ENCODE assay signal across 1 cellular context in the genomic region with DNA sequence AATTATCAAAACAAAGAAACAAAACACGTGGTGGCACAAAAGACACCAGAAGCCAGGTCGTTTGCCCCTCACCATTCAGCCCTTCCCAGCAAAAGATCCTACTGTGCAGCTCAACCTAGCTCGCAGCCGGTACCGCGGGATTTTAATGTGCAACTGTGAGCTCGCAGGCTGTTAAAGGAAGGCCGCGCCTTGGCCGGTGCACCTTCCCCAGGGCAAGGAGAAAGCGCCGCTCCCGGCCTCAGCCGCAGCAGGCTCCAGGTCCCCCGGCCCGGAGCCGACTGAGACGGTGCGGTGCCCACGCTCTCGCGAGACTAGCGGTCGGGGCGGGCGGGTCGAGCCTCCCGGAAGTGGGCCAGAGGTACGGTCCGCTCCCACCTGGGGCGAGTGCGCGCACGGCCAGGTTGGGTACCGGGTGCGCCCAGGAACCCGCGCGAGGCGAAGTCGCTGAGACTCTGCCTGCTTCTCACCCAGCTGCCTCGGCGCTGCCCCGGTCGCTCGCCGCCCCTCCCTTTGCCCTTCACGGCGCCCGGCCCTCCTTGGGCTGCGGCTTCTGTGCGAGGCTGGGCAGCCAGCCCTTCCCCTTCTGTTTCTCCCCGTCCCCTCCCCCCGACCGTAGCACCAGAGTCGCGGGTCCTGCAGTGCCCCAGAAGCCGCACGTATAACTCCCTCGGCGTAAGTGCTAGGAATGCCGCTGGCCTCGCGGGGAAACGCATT.
TF ChIP-seq lines count a peak whose summit lies in the region.

A gene (plus strand): TSS at position 618 of the 714 bp plus-strand sequence. CDS start 682 bp downstream, outside the sequence.

TF ChIP-seq in K562, 482 proteins besides CTCF, POLR2A, EP300 and RAD21 (continued from another document and continues in another):
- TF ChIP-seq, protein P1, sequence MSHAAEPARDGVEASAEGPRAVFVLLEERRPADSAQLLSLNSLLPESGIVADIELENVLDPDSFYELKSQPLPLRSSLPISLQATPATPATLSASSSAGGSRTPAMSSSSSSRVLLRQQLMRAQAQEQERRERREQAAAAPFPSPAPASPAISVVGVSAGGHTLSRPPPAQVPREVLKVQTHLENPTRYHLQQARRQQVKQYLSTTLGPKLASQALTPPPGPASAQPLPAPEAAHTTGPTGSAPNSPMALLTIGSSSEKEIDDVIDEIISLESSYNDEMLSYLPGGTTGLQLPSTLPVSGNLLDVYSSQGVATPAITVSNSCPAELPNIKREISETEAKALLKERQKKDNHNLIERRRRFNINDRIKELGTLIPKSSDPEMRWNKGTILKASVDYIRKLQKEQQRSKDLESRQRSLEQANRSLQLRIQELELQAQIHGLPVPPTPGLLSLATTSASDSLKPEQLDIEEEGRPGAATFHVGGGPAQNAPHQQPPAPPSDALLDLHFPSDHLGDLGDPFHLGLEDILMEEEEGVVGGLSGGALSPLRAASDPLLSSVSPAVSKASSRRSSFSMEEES (CRISPR knock-in tag; IDR thresholded peaks at IDR 0.05), result no peak
- no peak for TF ChIP-seq ZNF134 (CRISPR knock-in tag; conservative IDR thresholded peaks at IDR 0.05)
- peak; percentile 90 for TF ChIP-seq HNRNPL (IDR thresholded peaks at IDR 0.05; ENCODE audit: low read depth, low read length)
- 0 out of 2 replicates have a peak, but pooled peaks have one; percentile 7 for TF ChIP-seq SMARCA4 (IDR thresholded peaks at IDR 0.05)
- no peak for TF ChIP-seq NEUROD1 (IDR thresholded peaks at IDR 0.05; ENCODE audit: borderline replicate concordance, low read depth, low read length, partially characterized antibody)
- no peak for TF ChIP-seq ZBED1 (IDR thresholded peaks at IDR 0.05)
- no peak for TF ChIP-seq SREBF1 (IDR thresholded peaks at IDR 0.05; ENCODE audit: borderline replicate concordance, low read depth, low read length)
- TF ChIP-seq LCOR (CRISPR knock-in tag; IDR thresholded peaks at IDR 0.05), result peak; percentile 75
- peak; percentile 100 for TF ChIP-seq RBBP5 (IDR thresholded peaks at IDR 0.05; ENCODE audit: borderline replicate concordance, insufficient read depth, low read length, poor library complexity, severe bottlenecking)
- TF ChIP-seq SIN3A (IDR thresholded peaks at IDR 0.05; ENCODE audit: borderline replicate concordance in 2 of 2, control insufficient read depth in 1 of 2, low read depth in 2 of 2, low read length in 2 of 2), result peak; percentile 64 to 69; a peak in 3 of 4 replicates
- TF ChIP-seq TBL1XR1 (IDR thresholded peaks at IDR 0.05; ENCODE audit: low read length in 2 of 2), result no peak
- no peak for TF ChIP-seq ZNF668 (CRISPR knock-in tag; IDR thresholded peaks at IDR 0.05)
- TF ChIP-seq PML (IDR thresholded peaks at IDR 0.05; ENCODE audit: low read length), result peak; percentile 69
- TF ChIP-seq, protein P2, sequence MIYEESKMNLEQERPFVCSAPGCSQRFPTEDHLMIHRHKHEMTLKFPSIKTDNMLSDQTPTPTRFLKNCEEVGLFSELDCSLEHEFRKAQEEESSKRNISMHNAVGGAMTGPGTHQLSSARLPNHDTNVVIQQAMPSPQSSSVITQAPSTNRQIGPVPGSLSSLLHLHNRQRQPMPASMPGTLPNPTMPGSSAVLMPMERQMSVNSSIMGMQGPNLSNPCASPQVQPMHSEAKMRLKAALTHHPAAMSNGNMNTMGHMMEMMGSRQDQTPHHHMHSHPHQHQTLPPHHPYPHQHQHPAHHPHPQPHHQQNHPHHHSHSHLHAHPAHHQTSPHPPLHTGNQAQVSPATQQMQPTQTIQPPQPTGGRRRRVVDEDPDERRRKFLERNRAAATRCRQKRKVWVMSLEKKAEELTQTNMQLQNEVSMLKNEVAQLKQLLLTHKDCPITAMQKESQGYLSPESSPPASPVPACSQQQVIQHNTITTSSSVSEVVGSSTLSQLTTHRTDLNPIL (CRISPR knock-in tag; IDR thresholded peaks at IDR 0.05), result no peak
- TF ChIP-seq, protein P3, sequence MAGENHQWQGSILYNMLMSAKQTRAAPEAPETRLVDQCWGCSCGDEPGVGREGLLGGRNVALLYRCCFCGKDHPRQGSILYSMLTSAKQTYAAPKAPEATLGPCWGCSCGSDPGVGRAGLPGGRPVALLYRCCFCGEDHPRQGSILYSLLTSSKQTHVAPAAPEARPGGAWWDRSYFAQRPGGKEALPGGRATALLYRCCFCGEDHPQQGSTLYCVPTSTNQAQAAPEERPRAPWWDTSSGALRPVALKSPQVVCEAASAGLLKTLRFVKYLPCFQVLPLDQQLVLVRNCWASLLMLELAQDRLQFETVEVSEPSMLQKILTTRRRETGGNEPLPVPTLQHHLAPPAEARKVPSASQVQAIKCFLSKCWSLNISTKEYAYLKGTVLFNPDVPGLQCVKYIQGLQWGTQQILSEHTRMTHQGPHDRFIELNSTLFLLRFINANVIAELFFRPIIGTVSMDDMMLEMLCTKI (IDR thresholded peaks at IDR 0.05; ENCODE audit: partially characterized antibody), result no peak
- peak in 1 of 2 experiments; percentile 70; a peak in 1 of 4 replicates for TF ChIP-seq RCOR1 (IDR thresholded peaks at IDR 0.05; ENCODE audit: borderline replicate concordance in 1 of 2, low read depth in 2 of 2, low read length in 2 of 2)
- no peak for TF ChIP-seq ZNF316 (IDR thresholded peaks at IDR 0.05)
- TF ChIP-seq ZNF583 (CRISPR knock-in tag; IDR thresholded peaks at IDR 0.05), result no peak
- peak; percentile 19; the same call in 1 of the 2 replicates for TF ChIP-seq CEBPG (CRISPR knock-in tag; IDR thresholded peaks at IDR 0.05)
- TF ChIP-seq CEBPG (tag; conservative IDR thresholded peaks at IDR 0.05 in 1 of 2, IDR thresholded peaks at IDR 0.05 in 1 of 2), result no peak
- TF ChIP-seq GABPA (tag; conservative IDR thresholded peaks at IDR 0.05; ENCODE audit: low read depth), result peak; percentile 85
- TF ChIP-seq HDAC8 (tag; IDR thresholded peaks at IDR 0.05), result no peak
- TF ChIP-seq TSC22D4 (tag; IDR thresholded peaks at IDR 0.05), result no peak
- TF ChIP-seq, protein P4, sequence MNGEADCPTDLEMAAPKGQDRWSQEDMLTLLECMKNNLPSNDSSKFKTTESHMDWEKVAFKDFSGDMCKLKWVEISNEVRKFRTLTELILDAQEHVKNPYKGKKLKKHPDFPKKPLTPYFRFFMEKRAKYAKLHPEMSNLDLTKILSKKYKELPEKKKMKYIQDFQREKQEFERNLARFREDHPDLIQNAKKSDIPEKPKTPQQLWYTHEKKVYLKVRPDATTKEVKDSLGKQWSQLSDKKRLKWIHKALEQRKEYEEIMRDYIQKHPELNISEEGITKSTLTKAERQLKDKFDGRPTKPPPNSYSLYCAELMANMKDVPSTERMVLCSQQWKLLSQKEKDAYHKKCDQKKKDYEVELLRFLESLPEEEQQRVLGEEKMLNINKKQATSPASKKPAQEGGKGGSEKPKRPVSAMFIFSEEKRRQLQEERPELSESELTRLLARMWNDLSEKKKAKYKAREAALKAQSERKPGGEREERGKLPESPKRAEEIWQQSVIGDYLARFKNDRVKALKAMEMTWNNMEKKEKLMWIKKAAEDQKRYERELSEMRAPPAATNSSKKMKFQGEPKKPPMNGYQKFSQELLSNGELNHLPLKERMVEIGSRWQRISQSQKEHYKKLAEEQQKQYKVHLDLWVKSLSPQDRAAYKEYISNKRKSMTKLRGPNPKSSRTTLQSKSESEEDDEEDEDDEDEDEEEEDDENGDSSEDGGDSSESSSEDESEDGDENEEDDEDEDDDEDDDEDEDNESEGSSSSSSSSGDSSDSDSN (IDR thresholded peaks at IDR 0.05; ENCODE audit: borderline replicate concordance in 1 of 2, low read depth in 2 of 2, low read length in 2 of 2), result peak; percentile 64 to 78; a peak in 2 of 4 replicates
- no peak for TF ChIP-seq IRF2 (CRISPR knock-in tag; IDR thresholded peaks at IDR 0.05)
- TF ChIP-seq PTRF (tag; IDR thresholded peaks at IDR 0.05), result no peak
- TF ChIP-seq, protein P5, sequence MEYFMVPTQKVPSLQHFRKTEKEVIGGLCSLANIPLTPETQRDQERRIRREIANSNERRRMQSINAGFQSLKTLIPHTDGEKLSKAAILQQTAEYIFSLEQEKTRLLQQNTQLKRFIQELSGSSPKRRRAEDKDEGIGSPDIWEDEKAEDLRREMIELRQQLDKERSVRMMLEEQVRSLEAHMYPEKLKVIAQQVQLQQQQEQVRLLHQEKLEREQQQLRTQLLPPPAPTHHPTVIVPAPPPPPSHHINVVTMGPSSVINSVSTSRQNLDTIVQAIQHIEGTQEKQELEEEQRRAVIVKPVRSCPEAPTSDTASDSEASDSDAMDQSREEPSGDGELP (CRISPR knock-in tag; IDR thresholded peaks at IDR 0.05; ENCODE audit: borderline replicate concordance), result peak; percentile 85
- no peak for TF ChIP-seq ZNF696 (CRISPR knock-in tag; conservative IDR thresholded peaks at IDR 0.05)
- TF ChIP-seq SP2 (IDR thresholded peaks at IDR 0.05; ENCODE audit: extremely low read depth, low read depth, low read length, poor library complexity, severe bottlenecking), result no peak
- TF ChIP-seq, protein P6, sequence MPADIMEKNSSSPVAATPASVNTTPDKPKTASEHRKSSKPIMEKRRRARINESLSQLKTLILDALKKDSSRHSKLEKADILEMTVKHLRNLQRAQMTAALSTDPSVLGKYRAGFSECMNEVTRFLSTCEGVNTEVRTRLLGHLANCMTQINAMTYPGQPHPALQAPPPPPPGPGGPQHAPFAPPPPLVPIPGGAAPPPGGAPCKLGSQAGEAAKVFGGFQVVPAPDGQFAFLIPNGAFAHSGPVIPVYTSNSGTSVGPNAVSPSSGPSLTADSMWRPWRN (IDR thresholded peaks at IDR 0.05; ENCODE audit: low read depth), result no peak
- no peak for TF ChIP-seq ZNF561 (CRISPR knock-in tag; conservative IDR thresholded peaks at IDR 0.05)
- TF ChIP-seq CBX1 (IDR thresholded peaks at IDR 0.05; ENCODE audit: low read depth), result peak; percentile 93
- no peak for TF ChIP-seq ZNF217 (CRISPR knock-in tag; IDR thresholded peaks at IDR 0.05)
- TF ChIP-seq ZNF830 (CRISPR knock-in tag; IDR thresholded peaks at IDR 0.05), result no peak
- TF ChIP-seq, protein P7, sequence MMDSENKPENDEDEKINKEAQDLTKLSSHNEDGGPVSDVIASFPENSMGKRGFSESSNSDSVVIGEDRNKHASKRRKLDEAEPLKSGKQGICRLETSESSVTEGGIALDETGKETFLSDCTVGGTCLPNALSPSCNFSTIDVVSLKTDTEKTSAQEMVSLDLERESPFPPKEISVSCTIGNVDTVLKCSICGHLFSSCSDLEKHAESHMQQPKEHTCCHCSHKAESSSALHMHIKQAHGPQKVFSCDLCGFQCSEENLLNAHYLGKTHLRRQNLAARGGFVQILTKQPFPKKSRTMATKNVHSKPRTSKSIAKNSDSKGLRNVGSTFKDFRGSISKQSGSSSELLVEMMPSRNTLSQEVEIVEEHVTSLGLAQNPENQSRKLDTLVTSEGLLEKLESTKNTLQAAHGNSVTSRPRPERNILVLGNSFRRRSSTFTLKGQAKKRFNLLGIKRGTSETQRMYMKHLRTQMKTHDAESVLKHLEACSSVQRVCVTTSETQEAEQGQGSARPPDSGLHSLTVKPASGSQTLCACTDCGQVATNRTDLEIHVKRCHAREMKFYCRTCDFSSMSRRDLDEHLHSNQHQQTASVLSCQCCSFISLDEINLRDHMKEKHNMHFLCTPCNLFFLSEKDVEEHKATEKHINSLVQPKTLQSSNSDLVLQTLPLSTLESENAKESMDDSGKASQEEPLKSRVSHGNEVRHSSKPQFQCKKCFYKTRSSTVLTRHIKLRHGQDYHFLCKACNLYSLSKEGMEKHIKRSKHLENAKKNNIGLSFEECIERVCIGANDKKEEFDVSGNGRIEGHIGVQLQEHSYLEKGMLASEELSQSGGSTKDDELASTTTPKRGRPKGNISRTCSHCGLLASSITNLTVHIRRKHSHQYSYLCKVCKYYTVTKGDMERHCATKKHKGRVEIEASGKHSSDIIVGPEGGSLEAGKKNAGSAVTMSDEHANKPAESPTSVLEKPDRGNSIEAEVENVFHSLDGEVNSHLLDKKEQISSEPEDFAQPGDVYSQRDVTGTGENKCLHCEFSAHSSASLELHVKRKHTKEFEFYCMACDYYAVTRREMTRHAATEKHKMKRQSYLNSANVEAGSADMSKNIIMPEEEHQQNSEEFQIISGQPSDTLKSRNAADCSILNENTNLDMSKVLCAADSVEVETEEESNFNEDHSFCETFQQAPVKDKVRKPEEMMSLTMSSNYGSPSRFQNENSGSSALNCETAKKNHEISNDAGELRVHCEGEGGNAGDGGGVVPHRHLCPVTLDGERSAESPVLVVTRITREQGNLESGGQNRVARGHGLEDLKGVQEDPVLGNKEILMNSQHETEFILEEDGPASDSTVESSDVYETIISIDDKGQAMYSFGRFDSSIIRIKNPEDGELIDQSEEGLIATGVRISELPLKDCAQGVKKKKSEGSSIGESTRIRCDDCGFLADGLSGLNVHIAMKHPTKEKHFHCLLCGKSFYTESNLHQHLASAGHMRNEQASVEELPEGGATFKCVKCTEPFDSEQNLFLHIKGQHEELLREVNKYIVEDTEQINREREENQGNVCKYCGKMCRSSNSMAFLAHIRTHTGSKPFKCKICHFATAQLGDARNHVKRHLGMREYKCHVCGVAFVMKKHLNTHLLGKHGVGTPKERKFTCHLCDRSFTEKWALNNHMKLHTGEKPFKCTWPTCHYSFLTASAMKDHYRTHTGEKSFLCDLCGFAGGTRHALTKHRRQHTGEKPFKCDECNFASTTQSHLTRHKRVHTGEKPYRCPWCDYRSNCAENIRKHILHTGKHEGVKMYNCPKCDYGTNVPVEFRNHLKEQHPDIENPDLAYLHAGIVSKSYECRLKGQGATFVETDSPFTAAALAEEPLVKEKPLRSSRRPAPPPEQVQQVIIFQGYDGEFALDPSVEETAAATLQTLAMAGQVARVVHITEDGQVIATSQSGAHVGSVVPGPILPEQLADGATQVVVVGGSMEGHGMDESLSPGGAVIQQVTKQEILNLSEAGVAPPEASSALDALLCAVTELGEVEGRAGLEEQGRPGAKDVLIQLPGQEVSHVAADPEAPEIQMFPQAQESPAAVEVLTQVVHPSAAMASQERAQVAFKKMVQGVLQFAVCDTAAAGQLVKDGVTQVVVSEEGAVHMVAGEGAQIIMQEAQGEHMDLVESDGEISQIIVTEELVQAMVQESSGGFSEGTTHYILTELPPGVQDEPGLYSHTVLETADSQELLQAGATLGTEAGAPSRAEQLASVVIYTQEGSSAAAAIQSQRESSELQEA (IDR thresholded peaks at IDR 0.05; ENCODE audit: low read depth), result no peak
- TF ChIP-seq CHD2 (IDR thresholded peaks at IDR 0.05; ENCODE audit: low read depth, low read length), result peak; percentile 98
- TF ChIP-seq STAT5B (CRISPR knock-in tag; IDR thresholded peaks at IDR 0.05), result no peak
- no peak for TF ChIP-seq FOS (IDR thresholded peaks at IDR 0.05; ENCODE audit: extremely low read depth, insufficient read length)
- TF ChIP-seq SUPT5H (IDR thresholded peaks at IDR 0.05), result peak; percentile 91
- TF ChIP-seq SAP30 (IDR thresholded peaks at IDR 0.05; ENCODE audit: borderline replicate concordance, insufficient read depth, low read depth, low read length, poor library complexity, severe bottlenecking), result peak; percentile 71
- TF ChIP-seq CBX5 (IDR thresholded peaks at IDR 0.05; ENCODE audit: borderline replicate concordance, low read depth), result 0 out of 2 replicates have a peak, but pooled peaks have one; percentile 30
- no peak for TF ChIP-seq ZNF124 (CRISPR knock-in tag; IDR thresholded peaks at IDR 0.05)
- TF ChIP-seq BRF1 (IDR thresholded peaks at IDR 0.05; ENCODE audit: borderline replicate concordance, extremely low read depth, insufficient read length), result no peak
- no peak for TF ChIP-seq MEF2D (tag; conservative IDR thresholded peaks at IDR 0.05; ENCODE audit: low read depth)
- TF ChIP-seq BDP1 (IDR thresholded peaks at IDR 0.05; ENCODE audit: insufficient read depth, insufficient read length), result no peak
- TF ChIP-seq MAFF (IDR thresholded peaks at IDR 0.05; ENCODE audit: low read length), result no peak
- no peak for TF ChIP-seq PHB2 (IDR thresholded peaks at IDR 0.05; ENCODE audit: low read depth)
